Comparison of ENCODE assay signal across 10 cellular contexts in genomic region chr2:134670955-134671354, GRCh38. TPM values are rescaled to one million over a fixed set of nuclear protein-coding genes. Genes with fewer than 3 reads are reported as not detected.
DNase-seq lines count a peak whose midpoint lies in the region; ATAC-seq and TF ChIP-seq lines count a peak whose summit lies in the region.
"Had no signal": no experiment of that assay in that cellular context is flagged by ENCODE, and none has a peak within 500 bp of the region (broad histone marks: within the 10 kb centered on the region; RNA-seq: fewer than 3 reads in every experiment).

No MANE protein-coding gene starts in this region.

- H3K4me2 ChIP-seq in parathyroid adenoma (ENCODE audit: low read length): no peak overlapping the region

- 27 to 38% methylated on average over 4 of the region's 4 CpGs for WGBS in aorta, 2 donors

- H3K4me1 Mint-ChIP-seq in effector memory CD8-positive, alpha-beta T cell (ENCODE audit: low read depth in 2 of 2): peaks cover 66 to 80% of the 10 kb centered on the region in 2 donors

- DNase-seq in NCI-H345 (lab: John Stamatoyannopoulos, UW): peak; percentile 24
- no peak for DNase-seq in NCI-H345 treated with DMSO at 0.1 percent for 48 hours (lab: John Stamatoyannopoulos, UW; ENCODE audit: unreplicated experiment)
- DNase-seq in NCI-H2029 treated with DMSO at 0.1 percent for 48 hours (lab: John Stamatoyannopoulos, UW): peak; percentile 78
- DNase-seq in effector memory CD8-positive, alpha-beta T cell: no peak
- DNase-seq in aorta: no peak
- DNase-seq in GM03348 (ENCODE audit: low spot score): no peak
- DNase-seq in NOMO-1 treated with dmso at 0.1 percent for 144 hours (lab: John Stamatoyannopoulos, UW; ENCODE audit: unreplicated experiment): no peak
- DNase-seq: ACHN, retina had no signal

- peak overlapping the region; percentile 73 to 87 for H3K4me3 Mint-ChIP-seq in effector memory CD8-positive, alpha-beta T cell

- H3K27me3 ChIP-seq in parathyroid adenoma (ENCODE audit: control insufficient read depth, insufficient read depth, low read length) (no peaks in the 10 kb centered on the region), aorta (ENCODE audit: control insufficient read depth in 1 of 2, insufficient read depth in 2 of 2, low read length in 1 of 2) (no peaks in the 10 kb centered on the region)

- TF ChIP-seq CTCF in parathyroid adenoma (IDR thresholded peaks at IDR 0.05): no peak

- H3K36me3 ChIP-seq in parathyroid adenoma (ENCODE audit: control insufficient read depth, insufficient read depth, low read length): no peaks in the 10 kb centered on the region
- no peaks in the 10 kb centered on the region for H3K36me3 ChIP-seq in aorta (ENCODE audit: control insufficient read depth in 1 of 2, insufficient read depth in 2 of 2, low read length in 1 of 2)

- H3K9me3 Mint-ChIP-seq in effector memory CD8-positive, alpha-beta T cell: peaks cover 0 to 3% of the 10 kb centered on the region in 2 donors

- no peaks in the 10 kb centered on the region for H3K27me3 Mint-ChIP-seq in effector memory CD8-positive, alpha-beta T cell

- H3K4me1 ChIP-seq in parathyroid adenoma: peaks cover 7% of the 10 kb centered on the region
- no peaks in the 10 kb centered on the region for H3K4me1 ChIP-seq in aorta (ENCODE audit: control insufficient read depth in 1 of 2, insufficient read depth in 2 of 2, low read length in 2 of 2)

- no peak overlapping the region for H3K9ac ChIP-seq in parathyroid adenoma

- H2AFZ ChIP-seq in parathyroid adenoma: peak overlapping the region; percentile 71

- H3K27ac Mint-ChIP-seq in effector memory CD8-positive, alpha-beta T cell: peak overlapping the region; percentile 94 to 98

- H3K4me3 ChIP-seq in parathyroid adenoma (ENCODE audit: low read depth, low read length): no peak overlapping the region
- H3K4me3 ChIP-seq in aorta (ENCODE audit: low read length in 2 of 2): no peak overlapping the region

- no peak overlapping the region for H3K27ac ChIP-seq in parathyroid adenoma
- H3K27ac ChIP-seq in aorta (ENCODE audit: low read depth in 1 of 2, low read length in 2 of 2): no peak overlapping the region

- no peaks in the 10 kb centered on the region for H3K9me3 ChIP-seq in parathyroid adenoma (ENCODE audit: control insufficient read depth, low read length)
- peaks cover 2% of the 10 kb centered on the region for H3K9me3 ChIP-seq in aorta (ENCODE audit: control insufficient read depth, low read length)

- no peak for ATAC-seq in effector memory CD8-positive, alpha-beta T cell (replicated peaks)
- ATAC-seq in aorta (ENCODE audit: low FRiP score): no peak

- peaks cover 15% of the 10 kb centered on the region for H3K36me3 Mint-ChIP-seq in effector memory CD8-positive, alpha-beta T cell (ENCODE audit: insufficient read depth)

- intact Hi-C loops in aorta (cut with DNase I): no loop called here

- no peaks in the 10 kb centered on the region for H3K79me2 ChIP-seq in parathyroid adenoma

RNA-seq across cellular contexts. Expression of gene TMEM163, which starts 47.8 kb away (rescaled TPM):
- total RNA-seq in aorta: under 1 TPM; 0.36 to 0.62 TPM
- under 1 TPM in 1 of 2 donors, not detected in 1; 0.25 TPM for polyA plus RNA-seq in aorta

Comparison
In these comparisons a context has a peak if more than half of its experiments do, and no peak if none do; other contexts are left out.
1. DNase-seq: peak in NCI-H345 (single experiment) and NCI-H2029 treated with DMSO at 0.1 percent for 48 hours (single experiment); none in NCI-H345 treated with DMSO at 0.1 percent for 48 hours (single experiment), effector memory CD8-positive, alpha-beta T cell (0 of 3), aorta (0 of 2), GM03348 (single experiment) and NOMO-1 treated with dmso at 0.1 percent for 144 hours (single experiment).